In the genomic region with DNA sequence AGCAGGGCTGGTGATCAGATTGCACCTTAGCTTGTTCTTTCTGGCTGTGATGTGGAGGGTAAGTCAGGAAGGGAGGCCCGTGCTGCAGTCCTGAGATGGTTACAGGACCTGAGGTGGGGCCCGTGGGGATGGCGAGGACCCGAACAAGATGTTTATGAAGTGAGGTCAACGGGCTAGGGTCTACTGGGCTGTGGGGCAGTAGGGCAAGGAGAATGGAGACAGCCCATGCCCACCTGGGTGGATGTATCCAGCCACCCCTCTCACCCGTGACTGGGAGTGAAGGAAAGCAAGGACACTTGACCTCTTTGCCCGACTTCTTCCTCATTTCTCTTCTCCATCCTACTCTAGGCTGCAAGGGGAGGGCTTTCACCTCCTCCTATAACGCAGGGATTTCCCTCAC, we compare ENCODE assay signal across 24 cellular contexts. TPM values are rescaled to one million over a fixed set of nuclear protein-coding genes. Genes with fewer than 3 reads are reported as not detected.
DNase-seq lines count a peak whose midpoint lies in the region; ATAC-seq, FAIRE-seq and TF ChIP-seq lines count a peak whose summit lies in the region.
"Had no signal": no experiment of that assay in that cellular context is flagged by ENCODE, and none has a peak within 500 bp of the region (broad histone marks: within the 10 kb centered on the region; RNA-seq: fewer than 3 reads in every experiment).

No MANE protein-coding gene starts in this region.

- CTCF ChIA-PET in Calu3 (lab: Charles Lee), result interaction anchor here (1.2 kb wide), 1 partner anchor 12 kb away, joined by 4 read pairs; no protein-coding TSS in a partner anchor

- no peaks in the 10 kb centered on the region for H3K27me3 Mint-ChIP-seq in activated T-helper 17 cell treated with anti-CD3 and anti-CD28 coated beads, Interleukin-2, amount 50 U/mL, for 72 hours
- H3K27me3 Mint-ChIP-seq in nephron progenitor cell (ENCODE audit: low read depth, poor library complexity) (no peaks in the 10 kb centered on the region), Calu3 (ENCODE audit: unreplicated experiment) (no peaks in the 10 kb centered on the region)
- H3K27me3 Mint-ChIP-seq: B cell; CD4-positive, CD25-positive, alpha-beta regulatory T cell had no signal

- no peaks in the 10 kb centered on the region for H3K27me3 ChIP-seq in pancreas
- H3K27me3 ChIP-seq: BLaER1 had no signal

- DNase-seq in Right ventricle myocardium superior, result no peak
- DNase-seq in left cardiac atrium, result no peak
- no peak for DNase-seq in nephron progenitor cell
- no peak for DNase-seq in DMS79 (lab: John Stamatoyannopoulos, UW)
- DNase-seq in Calu3, result no peak
- DNase-seq in pancreas, result no peak
- DNase-seq: Caco-2; CD4-positive, CD25-positive, alpha-beta regulatory T cell; CD8-positive, alpha-beta T cell; DMS 273 treated with DMSO at 0.1 percent for 48 hours; DMS79 treated with DMSO at 0.1 percent for 48 hours; GF-D8; GOT3; HFFc6 had no signal

- no peak overlapping the region for H3K4me3 ChIP-seq in pancreas
- H3K4me3 ChIP-seq: BLaER1, HAP-1 had no signal

- 72 to 74% methylated on average over 8 of the region's 8 CpGs for WGBS in pancreas, 2 donors

- H3K9me3 Mint-ChIP-seq in activated T-helper 17 cell treated with anti-CD3 and anti-CD28 coated beads, Interleukin-2, amount 50 U/mL, for 72 hours, result no peaks in the 10 kb centered on the region
- H3K9me3 Mint-ChIP-seq in nephron progenitor cell (no peaks in the 10 kb centered on the region), Calu3 (ENCODE audit: low read depth, unreplicated experiment) (no peaks in the 10 kb centered on the region)
- H3K9me3 Mint-ChIP-seq: CD4-positive, CD25-positive, alpha-beta regulatory T cell; CD8-positive, alpha-beta T cell; HFFc6 had no signal

- no peaks in the 10 kb centered on the region for H3K4me1 ChIP-seq in pancreas
- H3K4me1 ChIP-seq: Caco-2 had no signal

- H3K27ac Mint-ChIP-seq in activated T-helper 17 cell treated with anti-CD3 and anti-CD28 coated beads, Interleukin-2, amount 50 U/mL, for 72 hours, result peak overlapping the region; percentile 58
- H3K27ac Mint-ChIP-seq in nephron progenitor cell (peak overlapping the region; percentile 68), Calu3 (ENCODE audit: unreplicated experiment) (no peak overlapping the region)
- H3K27ac Mint-ChIP-seq: B cell; CD8-positive, alpha-beta T cell; HFFc6 had no signal

- H3K27ac ChIP-seq in pancreas, result no peak overlapping the region
- H3K27ac ChIP-seq: 22Rv1, BLaER1, C4-2B had no signal

- H3K36me3 Mint-ChIP-seq in activated T-helper 17 cell treated with anti-CD3 and anti-CD28 coated beads, Interleukin-2, amount 50 U/mL, for 72 hours (ENCODE audit: low read depth), result peaks cover 2% of the 10 kb centered on the region
- H3K36me3 Mint-ChIP-seq in nephron progenitor cell (ENCODE audit: low read depth) (peaks cover 10% of the 10 kb centered on the region), Calu3 (ENCODE audit: insufficient read depth, unreplicated experiment) (no peaks in the 10 kb centered on the region)

- H3K9me3 ChIP-seq in pancreas, result no peaks in the 10 kb centered on the region
- H3K9me3 ChIP-seq: BLaER1, Caco-2, HAP-1 had no signal

- H3K4me1 Mint-ChIP-seq in activated T-helper 17 cell treated with anti-CD3 and anti-CD28 coated beads, Interleukin-2, amount 50 U/mL, for 72 hours, result no peaks in the 10 kb centered on the region
- H3K4me1 Mint-ChIP-seq in nephron progenitor cell, result peaks cover 32% of the 10 kb centered on the region
- no peaks in the 10 kb centered on the region for H3K4me1 Mint-ChIP-seq in Calu3 (ENCODE audit: low read depth, unreplicated experiment)

- ATAC-seq in Right ventricle myocardium superior (ENCODE audit: poor library complexity), result peak; percentile 16
- no peak for ATAC-seq in left cardiac atrium
- no peak for ATAC-seq in activated T-helper 17 cell treated with anti-CD3 and anti-CD28 coated beads, Interleukin-2, amount 50 U/mL, for 72 hours (replicated peaks)
- no peak for ATAC-seq in pancreas
- ATAC-seq: CD8-positive, alpha-beta T cell had no signal

- no TSS peak for BruUV-seq in Calu3 (replicated peaks; lab: Mats Ljungman, UMichigan)

- TF ChIP-seq CTCF in nephron progenitor cell (IDR thresholded peaks at IDR 0.05), result no peak
- no peak for TF ChIP-seq CTCF in Calu3 (IDR thresholded peaks at IDR 0.05; ENCODE audit: unreplicated experiment)
- TF ChIP-seq CTCF in pancreas (IDR thresholded peaks at IDR 0.05), result no peak

- no peaks in the 10 kb centered on the region for H3K36me3 ChIP-seq in pancreas
- H3K36me3 ChIP-seq: HAP-1 had no signal

- H3K4me3 Mint-ChIP-seq in activated T-helper 17 cell treated with anti-CD3 and anti-CD28 coated beads, Interleukin-2, amount 50 U/mL, for 72 hours, result no peak overlapping the region
- H3K4me3 Mint-ChIP-seq in nephron progenitor cell (no peak overlapping the region), Calu3 (ENCODE audit: low read depth, unreplicated experiment) (no peak overlapping the region)
- H3K4me3 Mint-ChIP-seq: B cell; CD4-positive, CD25-positive, alpha-beta regulatory T cell; CD8-positive, alpha-beta T cell; HFFc6 had no signal

- intact Hi-C loops in Right ventricle myocardium superior (cut with DNase I), result no loop called here
- intact Hi-C loops in left cardiac atrium (cut with DNase I), result no loop called here
- intact Hi-C loops in Calu3 (cut with micrococcal nuclease; ENCODE audit: unreplicated experiment), result no loop called here
- intact Hi-C loops in pancreas (cut with DNase I), result loop anchor here in 1 of 3 donors (10.0 kb wide), 1 partner anchor 111 kb away; no protein-coding TSS in a partner anchor

- no peak for FAIRE-seq in pancreas (lab: Jason Lieb, UNC)
- FAIRE-seq: A204.1, D721Med, GM12892, H54 had no signal

RNA-seq across cellular contexts. Expression of a gene that starts 18.0 kb away (rescaled TPM):
- total RNA-seq in Right ventricle myocardium superior, result 195 TPM
- total RNA-seq in left cardiac atrium, result 100 to 1,000 TPM; 343 to 402 TPM
- total RNA-seq in activated T-helper 17 cell treated with anti-CD3 and anti-CD28 coated beads, Interleukin-2, amount 50 U/mL, for 72 hours, result 1,000 to 10,000 TPM; 1,439 to 1,845 TPM
- total RNA-seq in Calu3 (2022), result 1,239 and 1,354 TPM in 2 replicates
- 100 to 1,000 TPM; 319 to 600 (median 503) TPM for total RNA-seq in pancreas
- 100 to 1,000 TPM; 627 to 751 TPM for polyA plus RNA-seq in pancreas

RNA-seq across cellular contexts. Expression of a gene that starts 54.8 kb away (rescaled TPM):
- total RNA-seq in Right ventricle myocardium superior (14.7 TPM), left cardiac atrium (10 to 100 TPM; 16.6 to 18.8 TPM), Calu3 (2022) (25.8 and 30.6 TPM in 2 replicates), pancreas (10 to 100 TPM in 1 of 6 donors, 1 to 10 TPM in 5; 5.6 to 11.9 (median 7.0) TPM)
- 10 to 100 TPM; 20.4 to 28.9 TPM for total RNA-seq in activated T-helper 17 cell treated with anti-CD3 and anti-CD28 coated beads, Interleukin-2, amount 50 U/mL, for 72 hours
- polyA plus RNA-seq in pancreas, result 10 to 100 TPM in 1 of 2 donors, 1 to 10 TPM in 1; 8.9 to 14.0 TPM

RNA-seq across cellular contexts. Expression of a gene that starts 60.0 kb away (rescaled TPM):
- 20.0 TPM for total RNA-seq in Right ventricle myocardium superior
- total RNA-seq in left cardiac atrium, result 10 to 100 TPM; 15.6 to 16.9 TPM
- total RNA-seq in activated T-helper 17 cell treated with anti-CD3 and anti-CD28 coated beads, Interleukin-2, amount 50 U/mL, for 72 hours, result 10 to 100 TPM; 41.5 to 47.8 TPM
- 48.3 and 54.6 TPM in 2 replicates for total RNA-seq in Calu3 (2022)
- total RNA-seq in pancreas, result 10 to 100 TPM in 3 of 6 donors, 1 to 10 TPM in 3; 7.9 to 18.9 (median 10.1) TPM
- 10 to 100 TPM; 16.8 to 22.5 TPM for polyA plus RNA-seq in pancreas
